In genomic region chr10:63213489-63213888, GRCh38 we compare ENCODE assay signal across 13 cellular contexts.
A peak's percentile ranks its signal among the peaks of the same experiment; 100 is the strongest.
DNase-seq lines count a peak whose midpoint lies in the region; ATAC-seq, FAIRE-seq and TF ChIP-seq lines count a peak whose summit lies in the region.
"Had no signal": no experiment of that assay in that cellular context is flagged by ENCODE, and none has a peak within 500 bp of the region (broad histone marks: within the 10 kb centered on the region; RNA-seq: fewer than 3 reads in every experiment).

No MANE protein-coding gene starts in this region.

- peak overlapping the region; percentile 14 to 34 for H3K27ac Mint-ChIP-seq in activated naive CD4-positive, alpha-beta T cell treated with anti-CD3 and anti-CD28 coated beads, Interleukin-2, amount 50 U/mL, for 72 hours
- H3K27ac Mint-ChIP-seq in IgD-negative memory B cell: peak overlapping the region; percentile 0 to 91 (median 87)

- TF ChIP-seq CTCF in K562 (IDR thresholded peaks at IDR 0.05 in 2 of 3, conservative IDR thresholded peaks at IDR 0.05 in 1 of 3; ENCODE audit: insufficient read depth in 2 of 3, low read depth in 1 of 3, low read length in 3 of 3): no peak

- intact Hi-C loops in K562 (cut with micrococcal nuclease): loop anchor here (10.0 kb wide), 1 partner anchor 111 kb away; no protein-coding TSS in a partner anchor
- intact Hi-C loops in sciatic nerve (cut with DNase I): no loop called here

- TF ChIP-seq RAD21 in K562 (CRISPR knock-in tag; conservative IDR thresholded peaks at IDR 0.05 in 1 of 2, IDR thresholded peaks at IDR 0.05 in 1 of 2): no peak

- peaks cover 71% of the 10 kb centered on the region for H3K36me3 ChIP-seq in K562 (ENCODE audit: control insufficient read depth, insufficient read depth, low read length)
- H3K36me3 ChIP-seq in SJCRH30: peaks cover 60% of the 10 kb centered on the region

- H3K9ac ChIP-seq in K562 (ENCODE audit: insufficient read depth in 1 of 2, low read depth in 2 of 2, low read length in 2 of 2): no peak overlapping the region

- DNase-seq in activated naive CD4-positive, alpha-beta T cell treated with anti-CD3 and anti-CD28 coated beads, Interleukin-2, amount 50 U/mL, for 72 hours (ENCODE audit: low spot score in 2 of 2): no peak
- no peak for DNase-seq in activated naive CD4-positive, alpha-beta T cell treated with Interleukin-2 at 50 U/mL for 16 hours
- DNase-seq in K562 (ENCODE audit: extremely low read depth in 1 of 4, low spot score in 3 of 4) (no peak), sciatic nerve (ENCODE audit: low spot score) (no peak), SJCRH30 (no peak), HK-2 (ENCODE audit: unreplicated experiment) (no peak), globus pallidus (ENCODE audit: low spot score) (no peak)
- DNase-seq: activated effector memory CD4-positive, alpha-beta T cell treated with Interleukin-2 at 50 U/mL for 16 hours; esophagus squamous epithelium; heart left ventricle; islet precursor cell; pancreas had no signal

- ATAC-seq in activated naive CD4-positive, alpha-beta T cell treated with anti-CD3 and anti-CD28 coated beads, Interleukin-2, amount 50 U/mL, for 72 hours: no peak
- ATAC-seq in K562 (peak; percentile 17), sciatic nerve (peak; percentile 12)

- no TSS peak for BruUV-seq in K562 (replicated peaks; lab: Mats Ljungman, UMichigan)

- peaks cover 33 to 39% (median 34%) of the 10 kb centered on the region in 3 donors for H3K4me1 Mint-ChIP-seq in IgD-negative memory B cell

- peaks cover 0 to 44% of the 10 kb centered on the region in 2 donors for H3K36me3 Mint-ChIP-seq in activated naive CD4-positive, alpha-beta T cell treated with anti-CD3 and anti-CD28 coated beads, Interleukin-2, amount 50 U/mL, for 72 hours
- peaks cover 11% of the 10 kb centered on the region for H3K36me3 Mint-ChIP-seq in IgD-negative memory B cell

- no peak overlapping the region for H3K4me2 ChIP-seq in K562 (ENCODE audit: insufficient read depth, low read length)

- peaks cover 0 to 4% of the 10 kb centered on the region in 2 donors for H3K9me3 Mint-ChIP-seq in activated naive CD4-positive, alpha-beta T cell treated with anti-CD3 and anti-CD28 coated beads, Interleukin-2, amount 50 U/mL, for 72 hours
- no peaks in the 10 kb centered on the region for H3K9me3 Mint-ChIP-seq in IgD-negative memory B cell

- 0 out of 2 replicates have a peak, but pooled peaks have one; percentile 24 for TF ChIP-seq POLR2A in K562 (conservative IDR thresholded peaks at IDR 0.05)

- H3K9me3 ChIP-seq in K562 (replicated peaks; ENCODE audit: control insufficient read depth, insufficient read depth, low read depth, low read length) (no peaks in the 10 kb centered on the region), SJCRH30 (replicated peaks) (no peaks in the 10 kb centered on the region)
- H3K9me3 ChIP-seq: esophagus squamous epithelium, heart left ventricle, pancreas had no signal

- H3K27me3 ChIP-seq in K562 (ENCODE audit: control insufficient read depth in 2 of 2, insufficient read depth in 2 of 2, low read length in 2 of 2) (no peaks in the 10 kb centered on the region), SJCRH30 (no peaks in the 10 kb centered on the region)
- H3K27me3 ChIP-seq: esophagus squamous epithelium, heart left ventricle, pancreas had no signal

- FAIRE-seq in K562 (lab: Jason Lieb, UNC): no peak
- FAIRE-seq: pancreas had no signal

- H3K79me2 ChIP-seq in K562 (ENCODE audit: control insufficient read depth, insufficient read depth, low read length): peaks cover 54% of the 10 kb centered on the region

- H3K27me3 Mint-ChIP-seq in IgD-negative memory B cell: no peaks in the 10 kb centered on the region

- no peaks in the 10 kb centered on the region for H3K9me1 ChIP-seq in K562 (ENCODE audit: control insufficient read depth, insufficient read depth, low read length)

- WGBS in K562 (ENCODE audit: insufficient coverage, low coverage, missing lambda C conversion rate): 98% methylated on average over 3 of the region's 3 CpGs

- no peak overlapping the region for H3K4me3 ChIP-seq in K562
- no peak overlapping the region for H3K4me3 ChIP-seq in SJCRH30
- H3K4me3 ChIP-seq: esophagus squamous epithelium, heart left ventricle, pancreas had no signal

- H3K4me3 Mint-ChIP-seq in IgD-negative memory B cell: peak overlapping the region in 1 of 4 donors; percentile 15

- H4K20me1 ChIP-seq in K562 (replicated peaks; ENCODE audit: control insufficient read depth, insufficient read depth, low read length): peaks cover 6% of the 10 kb centered on the region; the same call in 1 of the 2 replicates

- POLR2A ChIA-PET in K562 (lab: Yijun Ruan, JAX): interaction anchor here (0.7 to 1.2 kb wide), 5 partner anchors 11 to 415 kb away, joined by 3 to 4 read pairs (median 3); no protein-coding TSS in a partner anchor

- H3K4me1 ChIP-seq in K562 (replicated peaks in 1 of 2; ENCODE audit: control insufficient read depth in 2 of 2, insufficient read depth in 2 of 2, low read length in 2 of 2) (no peaks in the 10 kb centered on the region), SJCRH30 (peaks cover 6% of the 10 kb centered on the region)

- no peak for TF ChIP-seq EP300 in K562 (IDR thresholded peaks at IDR 0.05; ENCODE audit: low read length)

- in situ Hi-C loops in K562 (cut with MboI): loop anchor here (25.0 kb wide), 1 partner anchor 424 kb away; no protein-coding TSS in a partner anchor

- H2AFZ ChIP-seq in K562 (ENCODE audit: low read depth, low read length): no peak overlapping the region

- H3K27ac ChIP-seq in K562 (ENCODE audit: extremely low read depth, low read depth, low read length): no peak overlapping the region
- H3K27ac ChIP-seq in SJCRH30: no peak overlapping the region
- H3K27ac ChIP-seq: esophagus squamous epithelium, pancreas had no signal

- CTCF ChIA-PET in K562 (lab: Yijun Ruan, JAX; ENCODE audit: low intra/inter-chr PET ratio): no interaction called here

TF ChIP-seq in K562, 482 proteins besides CTCF, POLR2A, EP300 and RAD21:
- TF ChIP-seq SUPT5H (IDR thresholded peaks at IDR 0.05) (peak; percentile 23; the same call in 1 of the 2 replicates), XRCC4 (IDR thresholded peaks at IDR 0.05; ENCODE audit: extremely low read depth, insufficient read depth, insufficient read length) (no peak)

Comparison
In these comparisons a context has a peak if more than half of its experiments do, and no peak if none do; other contexts are left out.
1. ATAC-seq: peak in K562 (single experiment) and sciatic nerve (single experiment); none in activated naive CD4-positive, alpha-beta T cell treated with anti-CD3 and anti-CD28 coated beads, Interleukin-2, amount 50 U/mL, for 72 hours (0 of 2).